Comparison of ENCODE assay signal across 8 cellular contexts in genomic region chr13:95643814-95644598, GRCh38. TPM values are rescaled to one million over a fixed set of nuclear protein-coding genes. Genes with fewer than 3 reads are reported as not detected.
DNase-seq lines count a peak whose midpoint lies in the region; ATAC-seq, FAIRE-seq and TF ChIP-seq lines count a peak whose summit lies in the region.

No MANE protein-coding gene starts in this region.

- no peaks in the 10 kb centered on the region for H3K9me3 ChIP-seq in MG63
- H3K9me3 ChIP-seq in GM12878 (replicated peaks; ENCODE audit: control insufficient read depth, insufficient read depth, low read length), result no peaks in the 10 kb centered on the region
- H3K9me3 ChIP-seq in spleen, result no peaks in the 10 kb centered on the region

- TF ChIP-seq POLR2A in GM12878 (IDR thresholded peaks at IDR 0.05; ENCODE audit: low read depth, low read length) (no peak), spleen (IDR thresholded peaks at IDR 0.05) (no peak)

- H3K36me3 ChIP-seq in BJ (ENCODE audit: control insufficient read depth, insufficient read depth, low read length) (no peaks in the 10 kb centered on the region; the same call in 1 of the 2 replicates), MG63 (peaks cover 21% of the 10 kb centered on the region), GM12878 (ENCODE audit: control insufficient read depth in 2 of 2, insufficient read depth in 2 of 2, low read length in 1 of 2) (no peaks in the 10 kb centered on the region), spleen (no peaks in the 10 kb centered on the region)

- no peak for TF ChIP-seq EP300 in GM12878 (IDR thresholded peaks at IDR 0.05; ENCODE audit: borderline replicate concordance in 1 of 2, control insufficient read depth in 1 of 2, low read depth in 2 of 2, low read length in 2 of 2)

- no TSS peak for BruUV-seq in GM12878 (replicated peaks; lab: Mats Ljungman, UMichigan)

- peak overlapping the region; percentile 52 for H2AFZ ChIP-seq in GM12878 (ENCODE audit: control insufficient read depth, low read depth, low read length)

- SMC1A ChIA-PET in GM12878 (lab: Charles Lee; ENCODE audit: uncharacterized antibody, unreplicated experiment), result no interaction called here

- TF ChIP-seq RAD21 in GM12878 (IDR thresholded peaks at IDR 0.05; ENCODE audit: insufficient read depth, low read depth, low read length), result no peak

- TF ChIP-seq CTCF in BJ (IDR thresholded peaks at IDR 0.05; ENCODE audit: insufficient read depth, low read depth, low read length) (no peak), GM12878 (IDR thresholded peaks at IDR 0.05 in 2 of 3, conservative IDR thresholded peaks at IDR 0.05 in 1 of 3; ENCODE audit: control insufficient read depth in 2 of 3, extremely low read depth in 1 of 3, insufficient read depth in 1 of 3, low read depth in 3 of 3, low read length in 3 of 3) (no peak), spleen (IDR thresholded peaks at IDR 0.05 in 8 of 11, conservative IDR thresholded peaks at IDR 0.05 in 3 of 11) (no peak)

- no peaks in the 10 kb centered on the region for H3K4me1 ChIP-seq in GM12878 (ENCODE audit: control insufficient read depth, insufficient read depth, low read length)
- H3K4me1 ChIP-seq in spleen, result peaks cover 10 to 41% (median 25%) of the 10 kb centered on the region in 6 donors

- DNase-seq in BJ (ENCODE audit: low read depth) (no peak), MG63 (peak; percentile 53), GM12878 (ENCODE audit: low read depth, low spot score) (no peak), iPS-NIHi7 (ENCODE audit: extremely low spot score) (peak; percentile 35), spleen (peak; percentile 78), T-helper 9 cell (no peak), NCI-H446 (lab: John Stamatoyannopoulos, UW) (no peak)

- H3K4me2 ChIP-seq in GM12878 (ENCODE audit: control insufficient read depth, insufficient read depth), result peak overlapping the region; percentile 69

- ATAC-seq in GM19397 (IDR thresholded peaks at IDR 0.05; ENCODE audit: unreplicated experiment) (peak; percentile 44), GM12878 (peak; percentile 66)

- in situ Hi-C loops in GM12878 (cut with MboI), result no loop called here

- peak overlapping the region; percentile 10; the same call in 1 of the 2 replicates for H3K9ac ChIP-seq in GM12878 (ENCODE audit: control insufficient read depth, insufficient read depth, low read length)

- no peaks in the 10 kb centered on the region for H4K20me1 ChIP-seq in GM12878 (ENCODE audit: control insufficient read depth, insufficient read depth)

- POLR2A ChIA-PET in BJ (lab: Charles Lee), result interaction anchor here (0.7 kb wide), 1 partner anchor 12 kb away, joined by 7 read pairs; no protein-coding TSS in a partner anchor
- POLR2A ChIA-PET in GM12878 (lab: Charles Lee), result no interaction called here

- H3K79me2 ChIP-seq in GM12878 (ENCODE audit: control insufficient read depth, insufficient read depth, low read length), result no peaks in the 10 kb centered on the region; the same call in 1 of the 2 replicates

- H3K27me3 ChIP-seq in BJ (ENCODE audit: control insufficient read depth, insufficient read depth, low read length) (no peaks in the 10 kb centered on the region), MG63 (no peaks in the 10 kb centered on the region), GM12878 (replicated peaks in 1 of 2; ENCODE audit: control insufficient read depth in 2 of 2, insufficient read depth in 2 of 2, low read length in 1 of 2) (peaks cover 0 to 4% of the 10 kb centered on the region in 2 experiments; a peak in 2 of 4 replicates), spleen (replicated peaks in 1 of 7) (peaks cover 0 to 72% (median 41%) of the 10 kb centered on the region in 7 donors)

- 4% methylated on average over 63 of the region's 69 CpGs for WGBS in GM12878 (ENCODE audit: insufficient coverage, insufficient replicate concordance, low lambda C conversion rate, missing lambda C conversion rate)
- WGBS in spleen, 5 donors, result 1 to 4% (median 3%) methylated on average over 52 to 69 of the region's 69 CpGs

- RAD21 ChIA-PET in GM12878 (lab: Charles Lee; ENCODE audit: unreplicated experiment), result no interaction called here

- FAIRE-seq in GM12878 (lab: Jason Lieb, UNC), result no peak

- H3K27ac ChIP-seq in GM12878 (ENCODE audit: control insufficient read depth, insufficient read depth), result no peak overlapping the region
- H3K27ac ChIP-seq in spleen, result peak overlapping the region in 6 of 8 donors; percentile 33 to 61 (median 47)

- intact Hi-C loops in GM12878 (cut with micrococcal nuclease; ENCODE audit: unreplicated experiment) (no loop called here), spleen (cut with DNase I; ENCODE audit: low total_unique reads) (no loop called here)

- CTCF ChIA-PET in BJ (lab: Yijun Ruan, JAX), result interaction anchor here (0.6 to 2.8 kb wide), 7 partner anchors 9 to 190 kb away, joined by 3 to 11 read pairs (median 3); partner anchors contain the start of gene DNAJC3
- CTCF ChIA-PET in GM12878 (lab: Yijun Ruan, JAX), result interaction anchor here (0.9 to 1.0 kb wide), 2 partner anchors 12 to 16 kb away, joined by 3 to 4 read pairs; no protein-coding TSS in a partner anchor

- H3K4me3 ChIP-seq in BJ (ENCODE audit: low read depth, low read length) (peak overlapping the region; percentile 64), MG63 (peak overlapping the region; percentile 63), GM12878 (peak overlapping the region; percentile 64), spleen (peak overlapping the region; percentile 21 to 71 (median 48))

TF ChIP-seq in GM12878, 131 proteins besides CTCF, POLR2A, EP300 and RAD21:
- 0 out of 2 replicates have a peak, but pooled peaks have one; percentile 15 for TF ChIP-seq YY1 (IDR thresholded peaks at IDR 0.05; ENCODE audit: low read depth, low read length)
- peak; percentile 90 for TF ChIP-seq HDAC6 (IDR thresholded peaks at IDR 0.05; ENCODE audit: unreplicated experiment)
- TF ChIP-seq HDGF (IDR thresholded peaks at IDR 0.05), result no peak
- TF ChIP-seq BHLHE40 (IDR thresholded peaks at IDR 0.05; ENCODE audit: borderline replicate concordance in 1 of 2, low read depth in 2 of 2, low read length in 1 of 2), result no peak

RNA-seq across cellular contexts. Expression of gene DZIP1, which starts 0.5 kb away (rescaled TPM):
- polyA plus RNA-seq in BJ (2011; rRNA removed) (11.4 and 15.7 TPM in 2 replicates), GM12878 (2011; rRNA removed) (0.01 and 0.09 TPM in 2 replicates), GM12878 (2014; fragmentation: Illumina TruSeq; extraction: Trizol) (0.57 and 0.89 TPM in 2 replicates), GM12878 (2014; fragmentation: Nextera tagmentation; extraction: Ambion mirVana) (under 1 TPM; 0.27 to 0.68 TPM), GM12878 (2014; rRNA removed) (0.74 and 1.1 TPM in 2 replicates), GM12878 (2016; fragmentation: Nextera tagmentation; extraction: Ambion mirVana) (under 1 TPM; 0.23 to 0.40 TPM), spleen (1 to 10 TPM; 2.9 to 4.0 (median 3.5) TPM)
- polyA minus RNA-seq in BJ (2011; rRNA and poly(A)+ RNA removed), result 13.8 and 15.5 TPM in 2 replicates
- 10.9 and 39.1 TPM in 2 replicates for total RNA-seq in MG63 (2014; rRNA removed; shearing (Covaris generic); ENCODE audit: low replicate concordance)
- not detected in 2 replicates for total RNA-seq in GM12878 (2013; cell fraction: nucleolus; rRNA removed)
- total RNA-seq in GM12878 (2014; rRNA removed) (0.56 and 0.60 TPM in 2 replicates), GM12878 (2014; rRNA removed; fragmentation: Illumina TruSeq; extraction: Trizol) (0.54 and 0.69 TPM in 2 replicates), GM12878 (2021) (1.2 and 1.9 TPM in 2 replicates), spleen (1 to 10 TPM; 4.4 to 8.5 (median 5.9) TPM)
- 2.4 TPM for polyA plus RNA-seq in GM12878 (2011; ENCODE audit: low read depth)
- 0.03 TPM in 2 replicates for polyA plus RNA-seq in GM12878 (2011; cell fraction: cytosol; rRNA removed)
- 0.04 and 0.10 TPM in 2 replicates for polyA plus RNA-seq in GM12878 (2011; cell fraction: nucleus; rRNA removed)
- 3.7 and 4.9 TPM in 2 replicates for polyA plus RNA-seq in GM12878 (2012)
- polyA minus RNA-seq in GM12878 (2011; rRNA and poly(A)+ RNA removed), result not detected in 2 replicates
- polyA minus RNA-seq in GM12878 (2011; cell fraction: cytosol; rRNA and poly(A)+ RNA removed), result not detected in 2 replicates
- polyA minus RNA-seq in GM12878 (2011; cell fraction: nucleus; rRNA and poly(A)+ RNA removed), result 0.19 TPM in 1 of 2 replicates, not detected in the other

RNA-seq across cellular contexts. Expression of gene DNAJC3, which starts 32.9 kb away (rescaled TPM):
- 10.6 and 19.9 TPM in 2 replicates for polyA plus RNA-seq in BJ (2011; rRNA removed)
- 18.7 and 19.4 TPM in 2 replicates for polyA minus RNA-seq in BJ (2011; rRNA and poly(A)+ RNA removed)
- 22.5 and 40.5 TPM in 2 replicates for total RNA-seq in MG63 (2014; rRNA removed; shearing (Covaris generic); ENCODE audit: low replicate concordance)
- total RNA-seq in GM12878 (2013; cell fraction: nucleolus; rRNA removed), result 21.8 and 23.0 TPM in 2 replicates
- 19.0 and 20.7 TPM in 2 replicates for total RNA-seq in GM12878 (2014; rRNA removed)
- 25.9 and 28.9 TPM in 2 replicates for total RNA-seq in GM12878 (2014; rRNA removed; fragmentation: Illumina TruSeq; extraction: Trizol)
- total RNA-seq in GM12878 (2021), result 19.6 and 20.8 TPM in 2 replicates
- 15.0 TPM for polyA plus RNA-seq in GM12878 (2011; ENCODE audit: low read depth)
- polyA plus RNA-seq in GM12878 (2011; rRNA removed), result 13.7 and 21.3 TPM in 2 replicates
- 6.3 and 7.2 TPM in 2 replicates for polyA plus RNA-seq in GM12878 (2011; cell fraction: cytosol; rRNA removed)
- polyA plus RNA-seq in GM12878 (2011; cell fraction: nucleus; rRNA removed), result 4.6 and 6.0 TPM in 2 replicates
- polyA plus RNA-seq in GM12878 (2012), result 19.2 and 20.5 TPM in 2 replicates
- 14.9 and 17.8 TPM in 2 replicates for polyA plus RNA-seq in GM12878 (2014; fragmentation: Illumina TruSeq; extraction: Trizol)
- polyA plus RNA-seq in GM12878 (2014; fragmentation: Nextera tagmentation; extraction: Ambion mirVana), result 10 to 100 TPM in 1 of 2 experiments, 1 to 10 TPM in 1; 9.3 to 19.0 TPM
- 9.7 and 11.4 TPM in 2 replicates for polyA plus RNA-seq in GM12878 (2014; rRNA removed)
- 10 to 100 TPM; 32.8 to 37.4 TPM for polyA plus RNA-seq in GM12878 (2016; fragmentation: Nextera tagmentation; extraction: Ambion mirVana)
- polyA minus RNA-seq in GM12878 (2011; rRNA and poly(A)+ RNA removed), result 21.6 and 26.4 TPM in 2 replicates
- 11.5 and 12.4 TPM in 2 replicates for polyA minus RNA-seq in GM12878 (2011; cell fraction: cytosol; rRNA and poly(A)+ RNA removed)
- 6.5 and 8.6 TPM in 2 replicates for polyA minus RNA-seq in GM12878 (2011; cell fraction: nucleus; rRNA and poly(A)+ RNA removed)
- 10 to 100 TPM; 43.2 to 56.8 (median 47.3) TPM for total RNA-seq in spleen
- polyA plus RNA-seq in spleen, result 1 to 10 TPM; 5.0 to 8.4 (median 6.0) TPM

Comparison
In these comparisons a context has a peak if more than half of its experiments do, and no peak if none do; other contexts are left out.
1. DNase-seq: peak in MG63 (single experiment), iPS-NIHi7 (single experiment) and spleen (single experiment); none in BJ (single experiment), GM12878 (single experiment), T-helper 9 cell (single experiment) and NCI-H446 (0 of 2).
2. Peak in every context shown above with its lines, with median percentiles within 50 percentile points of each other: H3K4me3 ChIP-seq.